11 cellular contexts compared by ENCODE assay signal in genomic region chr20:62031462-62032092, GRCh38. TPM values are rescaled to one million over a fixed set of nuclear protein-coding genes. Genes with fewer than 3 reads are reported as not detected.
DNase-seq lines count a peak whose midpoint lies in the region; ATAC-seq and TF ChIP-seq lines count a peak whose summit lies in the region.
"Had no signal": no experiment of that assay in that cellular context is flagged by ENCODE, and none has a peak within 500 bp of the region (broad histone marks: within the 10 kb centered on the region; RNA-seq: fewer than 3 reads in every experiment).

No MANE protein-coding gene starts in this region.

- peaks cover 34% of the 10 kb centered on the region for H3K4me1 ChIP-seq in CD8-positive, alpha-beta T cell (ENCODE audit: insufficient read depth, low read length)
- peaks cover 29% of the 10 kb centered on the region for H3K4me1 ChIP-seq in GM23338 (ENCODE audit: insufficient read depth)
- peaks cover 45% of the 10 kb centered on the region for H3K4me1 ChIP-seq in body of pancreas

- no peak for TF ChIP-seq CTCF in CD8-positive, alpha-beta T cell (IDR thresholded peaks at IDR 0.05)
- no peak for TF ChIP-seq CTCF in GM23338 (conservative IDR thresholded peaks at IDR 0.05; ENCODE audit: low read depth in 2 of 2)
- no peak for TF ChIP-seq CTCF in body of pancreas (IDR thresholded peaks at IDR 0.05)

- no peaks in the 10 kb centered on the region for H3K36me3 ChIP-seq in CD8-positive, alpha-beta T cell (ENCODE audit: insufficient read depth, low read length)
- no peaks in the 10 kb centered on the region for H3K36me3 ChIP-seq in GM23338 (ENCODE audit: insufficient read depth)
- H3K36me3 ChIP-seq in body of pancreas (replicated peaks in 1 of 2; ENCODE audit: insufficient read depth in 1 of 2, low read depth in 2 of 2), result no peaks in the 10 kb centered on the region
- H3K36me3 ChIP-seq: left lung had no signal

- H3K9me3 ChIP-seq in CD8-positive, alpha-beta T cell (ENCODE audit: low read length), result no peaks in the 10 kb centered on the region
- no peaks in the 10 kb centered on the region for H3K9me3 ChIP-seq in body of pancreas
- H3K9me3 ChIP-seq: left lung had no signal

- H3K4me2 ChIP-seq in GM23338, result no peak overlapping the region

- no peaks in the 10 kb centered on the region for H3K36me3 Mint-ChIP-seq in CD8-positive, alpha-beta T cell
- no peaks in the 10 kb centered on the region for H3K36me3 Mint-ChIP-seq in GM23338 (ENCODE audit: low read depth)
- H3K36me3 Mint-ChIP-seq in activated CD8-positive, alpha-beta T cell treated with anti-CD3 and anti-CD28 coated beads, Interleukin-2, amount 10 ng/mL, durations not matched to agents 7 days and 5 days (ENCODE audit: low read depth), result no peaks in the 10 kb centered on the region
- peaks cover 3% of the 10 kb centered on the region for H3K36me3 Mint-ChIP-seq in memory B cell

- no peaks in the 10 kb centered on the region for H3K9me2 ChIP-seq in GM23338 (ENCODE audit: insufficient read depth)

- H3K79me2 ChIP-seq in GM23338 (replicated peaks; ENCODE audit: insufficient read depth), result peaks cover 100% of the 10 kb centered on the region

- no peak overlapping the region for H3K27ac ChIP-seq in CD8-positive, alpha-beta T cell (ENCODE audit: low read depth, low read length)
- H3K27ac ChIP-seq in GM23338 (ENCODE audit: low read depth) (peak overlapping the region; percentile 32; the same call in 1 of the 2 replicates), body of pancreas (peak overlapping the region in 2 of 4 donors; percentile 12 to 53)
- H3K27ac ChIP-seq: SK-N-MC had no signal

- no peaks in the 10 kb centered on the region for H3K27me3 Mint-ChIP-seq in CD8-positive, alpha-beta T cell (ENCODE audit: low read depth)
- peaks cover 6% of the 10 kb centered on the region for H3K27me3 Mint-ChIP-seq in GM23338 (ENCODE audit: insufficient read depth, low read depth, poor library complexity)
- H3K27me3 Mint-ChIP-seq in activated CD8-positive, alpha-beta T cell treated with anti-CD3 and anti-CD28 coated beads, Interleukin-2, amount 10 ng/mL, durations not matched to agents 7 days and 5 days (ENCODE audit: low read depth), result no peaks in the 10 kb centered on the region
- no peaks in the 10 kb centered on the region for H3K27me3 Mint-ChIP-seq in memory B cell

- no peaks in the 10 kb centered on the region for H3F3A ChIP-seq in GM23338 (replicated peaks; ENCODE audit: low read depth)

- H4K20me1 ChIP-seq in GM23338 (replicated peaks; ENCODE audit: insufficient read depth), result peaks cover 82% of the 10 kb centered on the region

- CTCF ChIA-PET in CD8-positive, alpha-beta T cell (lab: Charles Lee), result interaction anchor here (1.5 to 2.6 kb wide), 2 partner anchors 8 to 105 kb away, joined by 5 to 8 read pairs; no protein-coding TSS in a partner anchor
- CTCF ChIA-PET in activated CD8-positive, alpha-beta T cell treated with anti-CD3 and anti-CD28 coated beads, Interleukin-2, amount 10 ng/mL, durations not matched to agents 7 days and 5 days (lab: Charles Lee), result interaction anchor here (3.4 kb wide), 1 partner anchor 21 kb away, joined by 15 read pairs; no protein-coding TSS in a partner anchor
- CTCF ChIA-PET in HEK293T (lab: Yijun Ruan, JAX), result no interaction called here

- POLR2A ChIA-PET in CD8-positive, alpha-beta T cell (lab: Charles Lee), result interaction anchor here (1.0 to 1.7 kb wide), 3 partner anchors 34 to 110 kb away, joined by 3 to 8 read pairs (median 7); partner anchors contain the start of gene TAF4
- POLR2A ChIA-PET in activated CD8-positive, alpha-beta T cell treated with anti-CD3 and anti-CD28 coated beads, Interleukin-2, amount 10 ng/mL, durations not matched to agents 7 days and 5 days (lab: Charles Lee), result interaction anchor here (1.2 kb wide), 1 partner anchor 35 kb away, joined by 4 read pairs; no protein-coding TSS in a partner anchor
- POLR2A ChIA-PET in HEK293T (lab: Yijun Ruan, JAX), result no interaction called here

- H3K9me3 Mint-ChIP-seq in CD8-positive, alpha-beta T cell, result no peaks in the 10 kb centered on the region
- H3K9me3 Mint-ChIP-seq in GM23338, result no peaks in the 10 kb centered on the region
- H3K9me3 Mint-ChIP-seq in activated CD8-positive, alpha-beta T cell treated with anti-CD3 and anti-CD28 coated beads, Interleukin-2, amount 10 ng/mL, durations not matched to agents 7 days and 5 days (ENCODE audit: insufficient read depth), result no peaks in the 10 kb centered on the region
- no peaks in the 10 kb centered on the region for H3K9me3 Mint-ChIP-seq in memory B cell

- H2AFZ ChIP-seq in GM23338, result no peak overlapping the region

- no peak for ATAC-seq in CD8-positive, alpha-beta T cell
- no peak for ATAC-seq in GM23338
- ATAC-seq in activated CD8-positive, alpha-beta T cell treated with anti-CD3 and anti-CD28 coated beads, Interleukin-2, amount 10 ng/mL, durations not matched to agents 7 days and 5 days, result no peak
- ATAC-seq in memory B cell (ENCODE audit: low read depth), result no peak
- no peak for ATAC-seq in body of pancreas
- ATAC-seq: left lung had no signal

- intact Hi-C loops in CD8-positive, alpha-beta T cell (cut with DNase I, micrococcal nuclease), result loop anchor here in 1 of 2 experiments (2.0 kb wide), 1 partner anchor 111 kb away; the partner anchor contains the start of genes PSMA7 and SS18L1
- intact Hi-C loops in body of pancreas (cut with DNase I), result no loop called here

- H3K4me1 Mint-ChIP-seq in CD8-positive, alpha-beta T cell (ENCODE audit: low read depth), result peaks cover 60% of the 10 kb centered on the region
- H3K4me1 Mint-ChIP-seq in GM23338 (peaks cover 52% of the 10 kb centered on the region), memory B cell (peaks cover 35% of the 10 kb centered on the region)
- H3K4me1 Mint-ChIP-seq in activated CD8-positive, alpha-beta T cell treated with anti-CD3 and anti-CD28 coated beads, Interleukin-2, amount 10 ng/mL, durations not matched to agents 7 days and 5 days (ENCODE audit: low read depth), result peaks cover 40% of the 10 kb centered on the region

- DNase-seq in CD8-positive, alpha-beta T cell, result no peak
- DNase-seq in GM23338 (ENCODE audit: low spot score) (no peak), memory B cell (ENCODE audit: low spot score in 2 of 2) (no peak), HEK293T (ENCODE audit: extremely low spot score) (no peak), glomerular visceral epithelial cell (ENCODE audit: extremely low spot score) (no peak), body of pancreas (no peak)
- no peak for DNase-seq in activated CD8-positive, alpha-beta T cell treated with anti-CD3 and anti-CD28 coated beads, Interleukin-2, amount 10 ng/mL, durations not matched to agents 7 days and 5 days
- DNase-seq: activated gamma-delta T cell, HCEC 1CT had no signal

- H3K4me3 Mint-ChIP-seq in CD8-positive, alpha-beta T cell, result peak overlapping the region; percentile 49
- no peak overlapping the region; the same call in 2 of the 3 replicates for H3K4me3 Mint-ChIP-seq in GM23338
- H3K4me3 Mint-ChIP-seq in activated CD8-positive, alpha-beta T cell treated with anti-CD3 and anti-CD28 coated beads, Interleukin-2, amount 10 ng/mL, durations not matched to agents 7 days and 5 days, result no peak overlapping the region
- no peak overlapping the region for H3K4me3 Mint-ChIP-seq in memory B cell

- H3K27me3 ChIP-seq in CD8-positive, alpha-beta T cell (ENCODE audit: insufficient read depth, low read length), result no peaks in the 10 kb centered on the region
- H3K27me3 ChIP-seq in GM23338 (ENCODE audit: insufficient read depth) (no peaks in the 10 kb centered on the region), body of pancreas (no peaks in the 10 kb centered on the region)
- H3K27me3 ChIP-seq: left lung had no signal

- no peak for TF ChIP-seq POLR2A in body of pancreas (IDR thresholded peaks at IDR 0.05)

- H3K4me3 ChIP-seq in CD8-positive, alpha-beta T cell (ENCODE audit: low read depth, low read length), result no peak overlapping the region
- H3K4me3 ChIP-seq in GM23338 (no peak overlapping the region), body of pancreas (no peak overlapping the region)
- H3K4me3 ChIP-seq: left lung, SK-N-MC had no signal

- 75 to 78% methylated on average over 13 to 15 of the region's 15 CpGs for WGBS in body of pancreas, 2 donors

- H3K27ac Mint-ChIP-seq in CD8-positive, alpha-beta T cell, result peak overlapping the region; percentile 94
- H3K27ac Mint-ChIP-seq in GM23338, result peak overlapping the region; percentile 86
- peak overlapping the region; percentile 63 for H3K27ac Mint-ChIP-seq in activated CD8-positive, alpha-beta T cell treated with anti-CD3 and anti-CD28 coated beads, Interleukin-2, amount 10 ng/mL, durations not matched to agents 7 days and 5 days
- H3K27ac Mint-ChIP-seq in memory B cell, result peak overlapping the region; percentile 80

TF ChIP-seq in GM23338, 12 proteins besides CTCF, POLR2A, EP300 and RAD21 (continues in another document):
- no peak for TF ChIP-seq NANOG (IDR thresholded peaks at IDR 0.05; ENCODE audit: borderline replicate concordance)
- no peak for TF ChIP-seq ETS1 (IDR thresholded peaks at IDR 0.05)
- no peak for TF ChIP-seq POLR2AphosphoS5 (IDR thresholded peaks at IDR 0.05; ENCODE audit: low read depth)

TF ChIP-seq in HEK293T, 16 proteins besides CTCF, POLR2A, EP300 and RAD21:
- TF ChIP-seq SUZ12 (IDR thresholded peaks at IDR 0.05) (no peak), LEF1 (IDR thresholded peaks at IDR 0.05; ENCODE audit: borderline replicate concordance) (no peak), ELF4 (IDR thresholded peaks at IDR 0.05) (no peak), ARNT (IDR thresholded peaks at IDR 0.05) (no peak), NFRKB (IDR thresholded peaks at IDR 0.05) (no peak), L3MBTL2 (conservative IDR thresholded peaks at IDR 0.05) (no peak), CTBP1 (IDR thresholded peaks at IDR 0.05; ENCODE audit: borderline replicate concordance) (no peak), PKNOX1 (IDR thresholded peaks at IDR 0.05) (no peak), ZNF384 (IDR thresholded peaks at IDR 0.05) (no peak), HDGF (IDR thresholded peaks at IDR 0.05; ENCODE audit: borderline replicate concordance) (no peak)
TF ChIP-seq in HEK293T: peak in this region for 0.

RNA-seq across cellular contexts. Expression of gene TAF4, which starts 34.1 kb away (rescaled TPM):
- 10 to 100 TPM in 1 of 2 experiments, 1 to 10 TPM in 1; 9.8 to 14.1 TPM for total RNA-seq in CD8-positive, alpha-beta T cell
- 33.9 and 60.0 TPM in 2 replicates for total RNA-seq in GM23338 (2014; rRNA removed; shearing (Covaris generic))
- polyA plus RNA-seq in GM23338 (2016; fragmentation: Nextera tagmentation; extraction: Ambion mirVana), result 7.2 and 7.8 TPM in 2 replicates
- total RNA-seq in activated CD8-positive, alpha-beta T cell treated with anti-CD3 and anti-CD28 coated beads, Interleukin-2, amount 10 ng/mL, durations not matched to agents 7 days and 5 days, result 10 to 100 TPM; 24.0 to 24.1 TPM
- 10 to 100 TPM; 12.7 to 29.0 TPM for total RNA-seq in body of pancreas
